Comparison of ENCODE assay signal across 15 cellular contexts in genomic region chr12:53965251-53966069, GRCh38. TPM values are rescaled to one million over a fixed set of nuclear protein-coding genes. Genes with fewer than 3 reads are reported as not detected.
DNase-seq lines count a peak whose midpoint lies in the region; ATAC-seq and TF ChIP-seq lines count a peak whose summit lies in the region.
"Had no signal": no experiment of that assay in that cellular context is flagged by ENCODE, and none has a peak within 500 bp of the region (broad histone marks: within the 10 kb centered on the region; RNA-seq: fewer than 3 reads in every experiment).

No MANE protein-coding gene starts in this region.

- H3K27me3 ChIP-seq in uterus: peaks cover 11 to 93% of the 10 kb centered on the region in 2 donors
- peaks cover 26% of the 10 kb centered on the region for H3K27me3 ChIP-seq in ascending aorta

- H3K4me3 ChIP-seq in uterus (peak overlapping the region in 1 of 2 donors; percentile 10), ascending aorta (no peak overlapping the region)

- H3K4me1 ChIP-seq in uterus: no peaks in the 10 kb centered on the region
- H3K4me1 ChIP-seq in ascending aorta: peaks cover 0 to 2% of the 10 kb centered on the region in 2 donors

- POLR2A ChIA-PET in WTC11 (lab: Charles Lee): interaction anchor here (1.0 kb wide), 1 partner anchor 26 kb away, joined by 3 read pairs; no protein-coding TSS in a partner anchor

- no peak for DNase-seq in activated naive CD4-positive, alpha-beta T cell treated with anti-CD3 and anti-CD28 coated beads, Interleukin-2, amount 10 ng/mL, durations not matched to agents 7 days and 5 days
- no peak for DNase-seq in activated naive CD4-positive, alpha-beta T cell (lab: John Stamatoyannopoulos, UW)
- peak; percentile 85 for DNase-seq in WTC11 (ENCODE audit: low spot score)
- DNase-seq in mesothelial cell of epicardium (ENCODE audit: low spot score in 2 of 2, unreplicated experiment in 2 of 2): no peak
- peak; percentile 28 to 71 for DNase-seq in uterus
- no peak for DNase-seq in ascending aorta (ENCODE audit: low spot score in 2 of 2)
- no peak for DNase-seq in OCI-M2 (lab: John Stamatoyannopoulos, UW; ENCODE audit: unreplicated experiment)
- DNase-seq: activated CD4-positive, alpha-beta T cell treated with anti-CD3 and anti-CD28 coated beads for 4 hours; C1 segment of cervical spinal cord; NCI-H2029 treated with DMSO at 0.1 percent for 48 hours; occipital lobe; stimulated activated CD4-positive, alpha-beta T cell treated with anti-CD3 and anti-CD28 coated beads, Interleukin-4, amount 100 ng/mL, for 1 hour had no signal

- ATAC-seq in WTC11: peak; percentile 65
- no peak for ATAC-seq in GM18505 (IDR thresholded peaks at IDR 0.05; ENCODE audit: unreplicated experiment)

- no peaks in the 10 kb centered on the region for H3K9me3 ChIP-seq in uterus
- no peaks in the 10 kb centered on the region for H3K9me3 ChIP-seq in ascending aorta

- H3K27ac ChIP-seq in uterus: peak overlapping the region in 1 of 2 donors; percentile 60
- no peak overlapping the region for H3K27ac ChIP-seq in ascending aorta
- H3K27ac ChIP-seq: RWPE1 had no signal

- no peaks in the 10 kb centered on the region for H3K36me3 ChIP-seq in uterus
- no peaks in the 10 kb centered on the region for H3K36me3 ChIP-seq in ascending aorta

- TF ChIP-seq POLR2A in uterus (IDR thresholded peaks at IDR 0.05) (peak in 1 of 2 donors; percentile 19), GM18505 (IDR thresholded peaks at IDR 0.05; ENCODE audit: borderline replicate concordance, extremely low read depth, insufficient read depth, insufficient read length) (no peak)

- intact Hi-C loops in uterus (cut with DNase I; ENCODE audit: low total_unique reads) (no loop called here), ascending aorta (cut with DNase I) (no loop called here)

- TF ChIP-seq CTCF in WTC11 (IDR thresholded peaks at IDR 0.05) (no peak), mesothelial cell of epicardium (IDR thresholded peaks at IDR 0.05; ENCODE audit: unreplicated experiment) (no peak), uterus (IDR thresholded peaks at IDR 0.05) (no peak), ascending aorta (IDR thresholded peaks at IDR 0.05) (no peak)

- H3K27me3 Mint-ChIP-seq in activated naive CD4-positive, alpha-beta T cell treated with anti-CD3 and anti-CD28 coated beads, Interleukin-2, amount 10 ng/mL, durations not matched to agents 7 days and 5 days: peaks cover 98% of the 10 kb centered on the region
- peaks cover 100% of the 10 kb centered on the region for H3K27me3 Mint-ChIP-seq in WTC11 (ENCODE audit: low read depth)
- peaks cover 100% of the 10 kb centered on the region for H3K27me3 Mint-ChIP-seq in mesothelial cell of epicardium (ENCODE audit: low read depth)

- CTCF ChIA-PET in activated naive CD4-positive, alpha-beta T cell treated with anti-CD3 and anti-CD28 coated beads, Interleukin-2, amount 10 ng/mL, durations not matched to agents 7 days and 5 days (lab: Charles Lee): no interaction called here
- CTCF ChIA-PET in WTC11 (lab: Charles Lee): interaction anchor here (1.1 kb wide), 1 partner anchor 9 kb away, joined by 3 read pairs; no protein-coding TSS in a partner anchor

- no peaks in the 10 kb centered on the region for H3K9me3 Mint-ChIP-seq in activated naive CD4-positive, alpha-beta T cell treated with anti-CD3 and anti-CD28 coated beads, Interleukin-2, amount 10 ng/mL, durations not matched to agents 7 days and 5 days
- H3K9me3 Mint-ChIP-seq in WTC11 (no peaks in the 10 kb centered on the region), mesothelial cell of epicardium (no peaks in the 10 kb centered on the region)

- peak overlapping the region; percentile 27 for H3K4me3 Mint-ChIP-seq in activated naive CD4-positive, alpha-beta T cell treated with anti-CD3 and anti-CD28 coated beads, Interleukin-2, amount 10 ng/mL, durations not matched to agents 7 days and 5 days
- H3K4me3 Mint-ChIP-seq in WTC11 (peak overlapping the region; percentile 7), mesothelial cell of epicardium (peak overlapping the region; percentile 59)

- peaks cover 3% of the 10 kb centered on the region for H3K36me3 Mint-ChIP-seq in activated naive CD4-positive, alpha-beta T cell treated with anti-CD3 and anti-CD28 coated beads, Interleukin-2, amount 10 ng/mL, durations not matched to agents 7 days and 5 days
- no peaks in the 10 kb centered on the region for H3K36me3 Mint-ChIP-seq in WTC11
- H3K36me3 Mint-ChIP-seq in mesothelial cell of epicardium: no peaks in the 10 kb centered on the region

- H3K27ac Mint-ChIP-seq in activated naive CD4-positive, alpha-beta T cell treated with anti-CD3 and anti-CD28 coated beads, Interleukin-2, amount 10 ng/mL, durations not matched to agents 7 days and 5 days: peak overlapping the region; percentile 80
- H3K27ac Mint-ChIP-seq in WTC11 (no peak overlapping the region), mesothelial cell of epicardium (peak overlapping the region; percentile 55)

- peaks cover 22% of the 10 kb centered on the region for H3K4me1 Mint-ChIP-seq in activated naive CD4-positive, alpha-beta T cell treated with anti-CD3 and anti-CD28 coated beads, Interleukin-2, amount 10 ng/mL, durations not matched to agents 7 days and 5 days
- H3K4me1 Mint-ChIP-seq in WTC11: peaks cover 20% of the 10 kb centered on the region
- peaks cover 16% of the 10 kb centered on the region for H3K4me1 Mint-ChIP-seq in mesothelial cell of epicardium

TF ChIP-seq in WTC11, 78 proteins besides CTCF, POLR2A, EP300 and RAD21:
- TF ChIP-seq GRHL2 (CRISPR knock-in tag; IDR thresholded peaks at IDR 0.05; ENCODE audit: insufficient replicate concordance, severe bottlenecking) (no peak), ZNF512 (CRISPR knock-in tag; IDR thresholded peaks at IDR 0.05; ENCODE audit: borderline replicate concordance) (peak; percentile 99), ETV6 (CRISPR knock-in tag; IDR thresholded peaks at IDR 0.05) (no peak), CBFB (CRISPR knock-in tag; IDR thresholded peaks at IDR 0.05; ENCODE audit: low read depth) (no peak)
- TF ChIP-seq, protein P1, sequence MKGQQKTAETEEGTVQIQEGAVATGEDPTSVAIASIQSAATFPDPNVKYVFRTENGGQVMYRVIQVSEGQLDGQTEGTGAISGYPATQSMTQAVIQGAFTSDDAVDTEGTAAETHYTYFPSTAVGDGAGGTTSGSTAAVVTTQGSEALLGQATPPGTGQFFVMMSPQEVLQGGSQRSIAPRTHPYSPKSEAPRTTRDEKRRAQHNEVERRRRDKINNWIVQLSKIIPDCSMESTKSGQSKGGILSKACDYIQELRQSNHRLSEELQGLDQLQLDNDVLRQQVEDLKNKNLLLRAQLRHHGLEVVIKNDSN (CRISPR knock-in tag; IDR thresholded peaks at IDR 0.05): no peak

RNA-seq across cellular contexts. Expression of gene HOXC11, which starts 7.5 kb away (rescaled TPM):
- total RNA-seq in WTC11 (2021) (not detected in 3 replicates), mesothelial cell of epicardium (0.47 to 0.60 TPM (median 0.47 TPM) in 3 replicates), uterus (1 to 10 TPM in 1 of 4 donors, under 1 TPM in 1, not detected in 2; 0.69 to 3.3 TPM), ascending aorta (0.32 TPM)
- total RNA-seq: occipital lobe, temporal lobe had no signal

RNA-seq across cellular contexts. Expression of gene HOTAIR, which starts 9.3 kb away (rescaled TPM):
- total RNA-seq in WTC11 (2021): not detected in 3 replicates
- 1.1 to 1.8 TPM (median 1.8 TPM) in 3 replicates for total RNA-seq in mesothelial cell of epicardium
- total RNA-seq in uterus: 1 to 10 TPM in 3 of 4 donors, not detected in 1; 1.2 to 4.1 (median 2.1) TPM
- not detected for total RNA-seq in ascending aorta
- total RNA-seq: occipital lobe, temporal lobe had no signal

RNA-seq across cellular contexts. Expression of gene HOXC12, which starts 10.8 kb away (rescaled TPM):
- total RNA-seq in WTC11 (2021) (not detected in 3 replicates), mesothelial cell of epicardium (not detected in 3 replicates), uterus (not detected), ascending aorta (not detected)
- total RNA-seq: occipital lobe, temporal lobe had no signal

RNA-seq across cellular contexts. Expression of gene HOXC10, which starts 19.5 kb away (rescaled TPM):
- 0.09 TPM in 1 of 3 replicates, not detected in the others for total RNA-seq in WTC11 (2021)
- total RNA-seq in mesothelial cell of epicardium: 0.95 to 0.97 TPM (median 0.96 TPM) in 3 replicates
- total RNA-seq in uterus: 10 to 100 TPM in 1 of 4 donors, 1 to 10 TPM in 2, not detected in 1; 1.3 to 12.4 (median 3.2) TPM
- total RNA-seq in ascending aorta: not detected
- total RNA-seq: occipital lobe, temporal lobe had no signal

RNA-seq across cellular contexts. Expression of gene HOXC13, which starts 26.8 kb away (rescaled TPM):
- total RNA-seq in WTC11 (2021): 0.09 TPM in 1 of 3 replicates, not detected in the others
- total RNA-seq in mesothelial cell of epicardium: 0.44 to 0.69 TPM (median 0.61 TPM) in 3 replicates
- not detected for total RNA-seq in uterus
- total RNA-seq in ascending aorta: not detected
- total RNA-seq: occipital lobe, temporal lobe had no signal

Comparison
In these comparisons a context has a peak if more than half of its experiments do, and no peak if none do; other contexts are left out.
1. DNase-seq: peak in WTC11 (single experiment) and uterus (2 of 2); none in activated naive CD4-positive, alpha-beta T cell treated with anti-CD3 and anti-CD28 coated beads, Interleukin-2, amount 10 ng/mL, durations not matched to agents 7 days and 5 days (single experiment), activated naive CD4-positive, alpha-beta T cell (0 of 4), mesothelial cell of epicardium (0 of 2), ascending aorta (0 of 2) and OCI-M2 (single experiment).
2. H3K4me3 Mint-ChIP-seq: peak in every context shown above with its lines; median percentile 59 in mesothelial cell of epicardium; 27 in activated naive CD4-positive, alpha-beta T cell treated with anti-CD3 and anti-CD28 coated beads, Interleukin-2, amount 10 ng/mL, durations not matched to agents 7 days and 5 days; 7 in WTC11.